ENCODE assay signal across 8 cellular contexts in genomic region chr5:151158287-151158661, GRCh38. TPM values are rescaled to one million over a fixed set of nuclear protein-coding genes. Genes with fewer than 3 reads are reported as not detected.
DNase-seq lines count a peak whose midpoint lies in the region; ATAC-seq lines count a peak whose summit lies in the region.

No MANE protein-coding gene starts in this region.

- H3K27me3 Mint-ChIP-seq in activated T-cell treated with anti-CD3 and anti-CD28 coated beads, Interleukin-2, amount 50 U/mL, for 4 hours (ENCODE audit: low read depth), result no peaks in the 10 kb centered on the region
- H3K27me3 Mint-ChIP-seq in activated T-cell treated with anti-CD3 and anti-CD28 coated beads, Interleukin-2, amount 50 U/mL, for 72 hours (ENCODE audit: low read depth), result no peaks in the 10 kb centered on the region

- no peak for ATAC-seq in activated T-cell treated with anti-CD3 and anti-CD28 coated beads, Interleukin-2, amount 50 U/mL, for 4 hours
- ATAC-seq in activated T-cell treated with anti-CD3 and anti-CD28 coated beads, Interleukin-2, amount 50 U/mL, for 72 hours (replicated peaks in 1 of 2), result no peak

- H3K4me3 Mint-ChIP-seq in activated T-cell treated with anti-CD3 and anti-CD28 coated beads, Interleukin-2, amount 50 U/mL, for 4 hours, result peak overlapping the region; percentile 92
- H3K4me3 Mint-ChIP-seq in activated T-cell treated with anti-CD3 and anti-CD28 coated beads, Interleukin-2, amount 50 U/mL, for 72 hours, result peak overlapping the region; percentile 95 to 98

- no peaks in the 10 kb centered on the region for H3K9me3 Mint-ChIP-seq in activated T-cell treated with anti-CD3 and anti-CD28 coated beads, Interleukin-2, amount 50 U/mL, for 4 hours
- no peaks in the 10 kb centered on the region for H3K9me3 Mint-ChIP-seq in activated T-cell treated with anti-CD3 and anti-CD28 coated beads, Interleukin-2, amount 50 U/mL, for 72 hours

- H3K9ac ChIP-seq in stomach smooth muscle (ENCODE audit: low read length in 2 of 2), result peak overlapping the region; percentile 90 to 91

- peak overlapping the region; percentile 91 for H3K27ac ChIP-seq in stomach smooth muscle (ENCODE audit: low read length)

- H3K36me3 Mint-ChIP-seq in activated T-cell treated with anti-CD3 and anti-CD28 coated beads, Interleukin-2, amount 50 U/mL, for 4 hours (ENCODE audit: insufficient read depth), result peaks cover 6% of the 10 kb centered on the region
- peaks cover 2 to 6% of the 10 kb centered on the region in 2 donors for H3K36me3 Mint-ChIP-seq in activated T-cell treated with anti-CD3 and anti-CD28 coated beads, Interleukin-2, amount 50 U/mL, for 72 hours (ENCODE audit: insufficient read depth in 2 of 2)

- peak overlapping the region; percentile 94 for H3K27ac Mint-ChIP-seq in activated T-cell treated with anti-CD3 and anti-CD28 coated beads, Interleukin-2, amount 50 U/mL, for 72 hours

- no peaks in the 10 kb centered on the region for H3K27me3 ChIP-seq in stomach smooth muscle (ENCODE audit: control insufficient read depth in 1 of 2, insufficient read depth in 2 of 2, low read length in 2 of 2)

- H3K36me3 ChIP-seq in stomach smooth muscle (ENCODE audit: control insufficient read depth in 2 of 2, insufficient read depth in 2 of 2, low read length in 2 of 2), result peaks cover 0 to 2% of the 10 kb centered on the region in 2 donors

- H3K4me3 ChIP-seq in iPS-18c (ENCODE audit: insufficient read depth, low read depth, low read length) (peak overlapping the region; percentile 80; the same call in 1 of the 2 replicates), stomach smooth muscle (ENCODE audit: low read length in 2 of 2) (peak overlapping the region; percentile 90 to 95)

- peaks cover 2% of the 10 kb centered on the region for H3K9me3 ChIP-seq in iPS-18c (ENCODE audit: control insufficient read depth, insufficient read depth, low read length)
- H3K9me3 ChIP-seq in stomach smooth muscle (ENCODE audit: control insufficient read depth in 2 of 2, low read length in 2 of 2), result no peaks in the 10 kb centered on the region

- DNase-seq in activated T-cell treated with anti-CD3 and anti-CD28 coated beads, Interleukin-2, amount 50 U/mL, for 4 hours, result no peak
- DNase-seq in activated T-cell treated with anti-CD3 and anti-CD28 coated beads, Interleukin-2, amount 50 U/mL, for 1 hour, result no peak
- peak in 1 of 2 donors; percentile 22 for DNase-seq in activated T-cell treated with anti-CD3 and anti-CD28 coated beads, Interleukin-2, amount 50 U/mL, for 72 hours
- DNase-seq in GM03348 (ENCODE audit: low spot score) (no peak), NOMO-1 (lab: John Stamatoyannopoulos, UW; ENCODE audit: unreplicated experiment in 2 of 2) (no peak), NCI-H345 treated with DMSO at 0.1 percent for 48 hours (lab: John Stamatoyannopoulos, UW; ENCODE audit: unreplicated experiment) (no peak)

- H3K4me1 ChIP-seq in stomach smooth muscle (ENCODE audit: control insufficient read depth, insufficient read depth, low read length), result peaks cover 44% of the 10 kb centered on the region

- peaks cover 59% of the 10 kb centered on the region for H3K4me1 Mint-ChIP-seq in activated T-cell treated with anti-CD3 and anti-CD28 coated beads, Interleukin-2, amount 50 U/mL, for 4 hours (ENCODE audit: low read depth)
- H3K4me1 Mint-ChIP-seq in activated T-cell treated with anti-CD3 and anti-CD28 coated beads, Interleukin-2, amount 50 U/mL, for 72 hours (ENCODE audit: low read depth), result peaks cover 68% of the 10 kb centered on the region

RNA-seq across cellular contexts. Expression of gene ANXA6, which starts 0.7 kb away (rescaled TPM):
- 100 to 1,000 TPM; 102 to 156 (median 128) TPM for total RNA-seq in activated T-cell treated with anti-CD3 and anti-CD28 coated beads, Interleukin-2, amount 50 U/mL, for 4 hours
- total RNA-seq in activated T-cell treated with anti-CD3 and anti-CD28 coated beads, Interleukin-2, amount 50 U/mL, for 72 hours, result 100 to 1,000 TPM; 127 to 171 TPM
